Comparison of ENCODE assay signal across 32 cellular contexts in the genomic region with DNA sequence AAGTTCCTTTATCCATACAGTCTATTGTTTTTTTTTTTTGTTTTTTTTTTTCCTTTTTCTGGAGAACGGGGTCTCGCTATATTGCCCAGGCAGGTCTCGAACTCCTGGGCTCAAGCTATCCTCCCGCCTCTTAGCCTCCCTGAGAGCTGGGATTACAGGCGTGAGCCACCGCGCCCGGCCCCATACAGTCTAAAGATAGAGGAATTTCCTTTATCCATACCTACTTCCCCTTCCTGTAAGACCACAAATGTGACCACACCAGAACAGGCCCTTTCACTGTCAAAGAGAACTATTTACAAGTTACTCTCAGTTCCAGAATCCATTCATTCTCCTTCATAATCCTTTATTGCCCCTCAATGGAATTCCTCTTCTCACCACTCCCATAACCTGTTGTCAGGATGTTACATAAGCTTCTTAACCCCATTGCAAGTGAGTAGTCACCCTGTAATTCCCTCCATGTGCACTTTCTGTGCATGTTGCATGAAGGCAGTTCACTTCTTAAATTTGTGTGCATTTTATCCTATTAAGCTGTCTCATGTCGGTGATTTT. TPM values are rescaled to one million over a fixed set of nuclear protein-coding genes. Genes with fewer than 3 reads are reported as not detected.
A peak's percentile ranks its signal among the peaks of the same experiment; 100 is the strongest.
DNase-seq lines count a peak whose midpoint lies in the region; ATAC-seq, FAIRE-seq and TF ChIP-seq lines count a peak whose summit lies in the region.
"Had no signal": no experiment of that assay in that cellular context is flagged by ENCODE, and none has a peak within 500 bp of the region (broad histone marks: within the 10 kb centered on the region; RNA-seq: fewer than 3 reads in every experiment).

No MANE protein-coding gene starts in this region.

- BruUV-seq in mammary epithelial cell (replicated peaks; lab: Mats Ljungman, UMichigan) (no TSS peak), PC-9 (replicated peaks; lab: Mats Ljungman, UMichigan) (no TSS peak)

- H4K20me1 ChIP-seq in mammary epithelial cell (ENCODE audit: insufficient read depth, low read length) (no peaks in the 10 kb centered on the region), keratinocyte (ENCODE audit: control insufficient read depth, extremely low read depth, insufficient read depth, low read length) (no peaks in the 10 kb centered on the region), PC-9 (ENCODE audit: insufficient read depth) (no peaks in the 10 kb centered on the region; the same call in 1 of the 2 replicates)

- TF ChIP-seq POLR2A in breast epithelium (IDR thresholded peaks at IDR 0.05), result no peak
- no peak for TF ChIP-seq POLR2A in lower leg skin (IDR thresholded peaks at IDR 0.05)

- peaks cover 8% of the 10 kb centered on the region for H3K4me1 ChIP-seq in mammary epithelial cell (ENCODE audit: insufficient read depth, low read length)
- no peaks in the 10 kb centered on the region for H3K4me1 ChIP-seq in breast epithelium
- H3K4me1 ChIP-seq in keratinocyte (ENCODE audit: control insufficient read depth, extremely low read depth, insufficient read depth, low read length), result peaks cover 31% of the 10 kb centered on the region
- H3K4me1 ChIP-seq in PC-9 (replicated peaks; ENCODE audit: insufficient read depth), result no peaks in the 10 kb centered on the region
- H3K4me1 ChIP-seq: left ventricle myocardium inferior, Peyer's patch, SJCRH30 had no signal

- POLR2A ChIA-PET in PC-9 (lab: Charles Lee; ENCODE audit: unreplicated experiment), result no interaction called here

- no peaks in the 10 kb centered on the region for H3K36me3 Mint-ChIP-seq in activated naive CD4-positive, alpha-beta T cell treated with anti-CD3 and anti-CD28 coated beads, Interleukin-2, amount 10 ng/mL, durations not matched to agents 7 days and 5 days
- H3K36me3 Mint-ChIP-seq: natural killer cell had no signal

- dilution Hi-C loops in mammary epithelial cell (cut with HindIII; ENCODE audit: low sequenced_read_pairs), result no loop called here
- dilution Hi-C loops in keratinocyte (cut with MboI; ENCODE audit: extremely low pct_ligation_motif_present, low sequenced_read_pairs), result no loop called here

- H3K9ac ChIP-seq in mammary epithelial cell (ENCODE audit: insufficient read depth, low read length) (no peak overlapping the region), keratinocyte (ENCODE audit: control insufficient read depth, extremely low read depth, insufficient read depth, low read length) (no peak overlapping the region)

- no peak for TF ChIP-seq CTCF in mammary epithelial cell (conservative IDR thresholded peaks at IDR 0.05 in 1 of 2, IDR thresholded peaks at IDR 0.05 in 1 of 2; ENCODE audit: extremely low read depth in 1 of 2, insufficient read depth in 1 of 2, low read depth in 1 of 2, low read length in 2 of 2)
- no peak for TF ChIP-seq CTCF in breast epithelium (IDR thresholded peaks at IDR 0.05)
- no peak for TF ChIP-seq CTCF in keratinocyte (optimal IDR thresholded peaks at IDR 0.05 in 1 of 3, IDR thresholded peaks at IDR 0.05 in 1 of 3, conservative IDR thresholded peaks at IDR 0.05 in 1 of 3; ENCODE audit: extremely low read depth in 1 of 3, insufficient read depth in 2 of 3, low read length in 3 of 3)
- TF ChIP-seq CTCF in lower leg skin (IDR thresholded peaks at IDR 0.05), result no peak
- no peak for TF ChIP-seq CTCF in PC-9 (conservative IDR thresholded peaks at IDR 0.05)

- no peaks in the 10 kb centered on the region for H3K79me2 ChIP-seq in mammary epithelial cell (ENCODE audit: insufficient read depth, low read length)
- H3K79me2 ChIP-seq in keratinocyte (ENCODE audit: control insufficient read depth, insufficient read depth, low read length), result no peaks in the 10 kb centered on the region
- H3K79me2 ChIP-seq in PC-9 (ENCODE audit: low read depth), result no peaks in the 10 kb centered on the region

- H2AFZ ChIP-seq in mammary epithelial cell (ENCODE audit: low read depth, low read length) (no peak overlapping the region), keratinocyte (ENCODE audit: control insufficient read depth, low read length) (no peak overlapping the region), PC-9 (no peak overlapping the region)

- no peak overlapping the region for H3K27ac Mint-ChIP-seq in activated naive CD4-positive, alpha-beta T cell treated with anti-CD3 and anti-CD28 coated beads, Interleukin-2, amount 10 ng/mL, durations not matched to agents 7 days and 5 days
- H3K27ac Mint-ChIP-seq: activated CD4-positive, alpha-beta T cell treated with anti-CD3 and anti-CD28 coated beads for 36 hours; CD4-positive, alpha-beta T cell; natural killer cell; T-helper 1 cell treated with Interleukin-12 subunit alpha and Interleukin-12 subunit beta and Interleukin-4 antibody, amounts not matched to agents 30 μg/mL and 1 μg/mL, for 36 hours had no signal

- ATAC-seq in HG02571 (IDR thresholded peaks at IDR 0.05; ENCODE audit: unreplicated experiment), result no peak
- ATAC-seq: activated CD4-positive, alpha-beta T cell treated with anti-CD3 and anti-CD28 coated beads for 36 hours; gastroesophageal sphincter; HCT116; natural killer cell had no signal

- no peaks in the 10 kb centered on the region for H3K9me3 Mint-ChIP-seq in activated naive CD4-positive, alpha-beta T cell treated with anti-CD3 and anti-CD28 coated beads, Interleukin-2, amount 10 ng/mL, durations not matched to agents 7 days and 5 days
- H3K9me3 Mint-ChIP-seq: CD4-positive, alpha-beta T cell; natural killer cell; T-helper 1 cell treated with Interleukin-12 subunit alpha and Interleukin-12 subunit beta and Interleukin-4 antibody, amounts not matched to agents 30 μg/mL and 1 μg/mL, for 36 hours had no signal

- WGBS in mammary epithelial cell (ENCODE audit: low coverage, missing lambda C conversion rate), result 86% methylated on average over 9 of the region's 9 CpGs
- WGBS in lower leg skin, 2 donors, result 75 to 82% methylated on average over 9 of the region's 9 CpGs

- FAIRE-seq in keratinocyte (lab: Jason Lieb, UNC), result no peak
- FAIRE-seq: endothelial cell of umbilical vein had no signal

- in situ Hi-C loops in mammary epithelial cell (cut with MboI; ENCODE audit: low sequenced_read_pairs in 2 of 2), result no loop called here

- H3K27ac ChIP-seq in mammary epithelial cell (ENCODE audit: insufficient read depth, low read depth, low read length), result no peak overlapping the region
- no peak overlapping the region for H3K27ac ChIP-seq in breast epithelium
- H3K27ac ChIP-seq in keratinocyte (ENCODE audit: control insufficient read depth, insufficient read depth, low read length), result no peak overlapping the region
- no peak overlapping the region for H3K27ac ChIP-seq in PC-9
- H3K27ac ChIP-seq: gastroesophageal sphincter, left ventricle myocardium inferior, Peyer's patch, SJCRH30 had no signal

- H3K27me3 Mint-ChIP-seq in activated naive CD4-positive, alpha-beta T cell treated with anti-CD3 and anti-CD28 coated beads, Interleukin-2, amount 10 ng/mL, durations not matched to agents 7 days and 5 days, result peaks cover 9% of the 10 kb centered on the region
- H3K27me3 Mint-ChIP-seq: activated CD4-positive, alpha-beta T cell treated with anti-CD3 and anti-CD28 coated beads for 36 hours had no signal

- no peaks in the 10 kb centered on the region for H3F3A ChIP-seq in PC-9 (ENCODE audit: insufficient read depth, low read depth)

- H3K36me3 ChIP-seq in mammary epithelial cell (ENCODE audit: insufficient read depth, low read length), result no peaks in the 10 kb centered on the region
- H3K36me3 ChIP-seq in breast epithelium, result no peaks in the 10 kb centered on the region
- H3K36me3 ChIP-seq in keratinocyte (ENCODE audit: control insufficient read depth in 2 of 2, extremely low read depth in 1 of 2, insufficient read depth in 2 of 2, low read length in 2 of 2), result no peaks in the 10 kb centered on the region
- no peaks in the 10 kb centered on the region for H3K36me3 ChIP-seq in PC-9 (ENCODE audit: low read depth)
- H3K36me3 ChIP-seq: gastroesophageal sphincter, left ventricle myocardium inferior, Peyer's patch, SJCRH30 had no signal

- H3K4me3 ChIP-seq in mammary epithelial cell (replicated peaks in 1 of 3; ENCODE audit: insufficient read depth in 1 of 3, low read depth in 2 of 3, low read length in 3 of 3), result no peak overlapping the region
- H3K4me3 ChIP-seq in breast epithelium, result no peak overlapping the region
- no peak overlapping the region for H3K4me3 ChIP-seq in keratinocyte (ENCODE audit: control insufficient read depth in 2 of 3, extremely low read depth in 1 of 3, insufficient read depth in 2 of 3, low read depth in 1 of 3, low read length in 3 of 3)
- H3K4me3 ChIP-seq in lower leg skin (ENCODE audit: low read depth, poor library complexity, severe bottlenecking), result no peak overlapping the region
- H3K4me3 ChIP-seq in PC-9, result no peak overlapping the region
- H3K4me3 ChIP-seq: gastroesophageal sphincter, left ventricle myocardium inferior, Peyer's patch, SJCRH30 had no signal

- H3K9me2 ChIP-seq in PC-9 (ENCODE audit: insufficient read depth), result no peaks in the 10 kb centered on the region

- intact Hi-C loops in mammary epithelial cell (cut with micrococcal nuclease), result no loop called here
- intact Hi-C loops in breast epithelium (cut with DNase I; ENCODE audit: low total_unique reads), result no loop called here
- intact Hi-C loops in lower leg skin (cut with DNase I; ENCODE audit: low total_unique reads), result no loop called here
- intact Hi-C loops in PC-9 (cut with micrococcal nuclease; ENCODE audit: unreplicated experiment), result no loop called here

- H3K4me2 ChIP-seq in mammary epithelial cell (ENCODE audit: insufficient read depth, low read depth, low read length), result no peak overlapping the region
- no peak overlapping the region for H3K4me2 ChIP-seq in keratinocyte (ENCODE audit: control insufficient read depth, extremely low read depth, insufficient read depth, low read depth, low read length)
- H3K4me2 ChIP-seq in PC-9, result no peak overlapping the region

- CTCF ChIA-PET in mammary epithelial cell (lab: Charles Lee; ENCODE audit: low non-redundant PET) (no interaction called here), PC-9 (lab: Charles Lee) (no interaction called here)
- CTCF ChIA-PET in activated naive CD4-positive, alpha-beta T cell treated with anti-CD3 and anti-CD28 coated beads, Interleukin-2, amount 10 ng/mL, durations not matched to agents 7 days and 5 days (lab: Charles Lee), result no interaction called here

- DNase-seq in mammary epithelial cell (peak; percentile 51), breast epithelium (ENCODE audit: low spot score in 2 of 2) (no peak), RPMI7951 (ENCODE audit: low read depth) (peak; percentile 18), keratinocyte (ENCODE audit: low read depth, low spot score) (peak; percentile 42), lower leg skin (ENCODE audit: low spot score in 2 of 2) (no peak), PC-9 (no peak)
- DNase-seq in activated naive CD4-positive, alpha-beta T cell treated with anti-CD3 and anti-CD28 coated beads, Interleukin-2, amount 10 ng/mL, durations not matched to agents 7 days and 5 days, result no peak
- DNase-seq: 8988T; activated CD4-positive, alpha-beta T cell treated with anti-CD3 and anti-CD28 coated beads for 36 hours; activated CD8-positive, alpha-beta memory T cell treated with anti-CD3 and anti-CD28 coated beads for 24 hours; activated effector memory CD4-positive, alpha-beta T cell treated with anti-CD3 and anti-CD28 coated beads, Interleukin-2, amount 50 U/mL, for 16 hours; CD4-positive, alpha-beta T cell; hypothalamus; left ventricle myocardium inferior; midbrain; natural killer cell; NCI-H1048; NCI-H1694 treated with DMSO at 0.1 percent for 48 hours; occipital lobe; Peyer's patch; SJCRH30; stimulated activated CD4-positive, alpha-beta T cell treated with anti-CD3 and anti-CD28 coated beads, Interleukin-2, amount 100 ng/mL, for 48 hours had no signal

- H3K4me1 Mint-ChIP-seq in activated naive CD4-positive, alpha-beta T cell treated with anti-CD3 and anti-CD28 coated beads, Interleukin-2, amount 10 ng/mL, durations not matched to agents 7 days and 5 days, result no peaks in the 10 kb centered on the region
- H3K4me1 Mint-ChIP-seq: activated CD4-positive, alpha-beta T cell treated with anti-CD3 and anti-CD28 coated beads for 36 hours; natural killer cell had no signal

- H3K27me3 ChIP-seq in mammary epithelial cell (ENCODE audit: insufficient read depth, low read length) (peaks cover 2% of the 10 kb centered on the region), breast epithelium (no peaks in the 10 kb centered on the region), keratinocyte (ENCODE audit: control insufficient read depth, extremely low read depth, insufficient read depth, low read length) (no peaks in the 10 kb centered on the region), PC-9 (ENCODE audit: insufficient read depth, low read depth) (0 out of 2 replicates have a peak, but pooled peaks cover 5% of the 10 kb centered on the region)
- H3K27me3 ChIP-seq: gastroesophageal sphincter, Peyer's patch had no signal

- no peaks in the 10 kb centered on the region for H3K9me3 ChIP-seq in mammary epithelial cell (replicated peaks; ENCODE audit: insufficient read depth, low read length)
- H3K9me3 ChIP-seq in breast epithelium, result no peaks in the 10 kb centered on the region
- H3K9me3 ChIP-seq in keratinocyte (ENCODE audit: control insufficient read depth, low read depth, low read length), result no peaks in the 10 kb centered on the region
- no peaks in the 10 kb centered on the region for H3K9me3 ChIP-seq in PC-9 (ENCODE audit: insufficient read depth, low read depth)
- H3K9me3 ChIP-seq: gastroesophageal sphincter, left ventricle myocardium inferior, Peyer's patch, SJCRH30 had no signal

- H3K4me3 Mint-ChIP-seq in activated naive CD4-positive, alpha-beta T cell treated with anti-CD3 and anti-CD28 coated beads, Interleukin-2, amount 10 ng/mL, durations not matched to agents 7 days and 5 days, result no peak overlapping the region
- H3K4me3 Mint-ChIP-seq: activated CD4-positive, alpha-beta T cell treated with anti-CD3 and anti-CD28 coated beads for 36 hours; CD4-positive, alpha-beta T cell; natural killer cell; T-helper 1 cell treated with Interleukin-12 subunit alpha and Interleukin-12 subunit beta and Interleukin-4 antibody, amounts not matched to agents 30 μg/mL and 1 μg/mL, for 36 hours had no signal

- H3K9me1 ChIP-seq in keratinocyte (ENCODE audit: control insufficient read depth, extremely low read depth, insufficient read depth, low read length), result no peaks in the 10 kb centered on the region

RNA-seq across cellular contexts. Expression of a gene that starts 26.3 kb away (rescaled TPM):
- total RNA-seq in mammary epithelial cell (not detected), breast epithelium (under 1 TPM in 2 of 3 donors, not detected in 1; 0.16 to 0.73 TPM), lower leg skin (1 to 10 TPM; 1.1 to 3.5 (median 1.9) TPM), PC-9 (2021) (not detected in 2 replicates)
- polyA plus RNA-seq in mammary epithelial cell (not detected), keratinocyte (0.08 TPM in 1 of 3 replicates, not detected in the others)
- polyA minus RNA-seq in mammary epithelial cell (not detected), keratinocyte (not detected in 3 replicates)
- not detected in 2 replicates for total RNA-seq in RPMI7951 (2014; rRNA removed; shearing (Covaris generic))
- polyA plus RNA-seq in keratinocyte (2011; ENCODE audit: low read depth), result 0.12 TPM
- polyA plus RNA-seq in keratinocyte (2011; cell fraction: cytosol; rRNA removed), result not detected in 2 replicates
- polyA plus RNA-seq in keratinocyte (2011; cell fraction: nucleus; rRNA removed), result 0.07 and 0.08 TPM in 2 replicates
- 0.27 TPM in 1 of 2 replicates, not detected in the other for polyA plus RNA-seq in keratinocyte (2012; ENCODE audit: low replicate concordance)
- polyA minus RNA-seq in keratinocyte (2011; cell fraction: cytosol; rRNA and poly(A)+ RNA removed), result not detected
- polyA minus RNA-seq in keratinocyte (2011; cell fraction: nucleus; rRNA and poly(A)+ RNA removed), result not detected in 2 replicates
- total RNA-seq: activated CD4-positive, alpha-beta T cell treated with anti-CD3 and anti-CD28 coated beads for 36 hours; CD4-positive, alpha-beta T cell; cerebellum; Daoy; endothelial cell of umbilical vein; fibroblast of lung; natural killer cell; NCI-H460; occipital lobe; SJCRH30; temporal lobe had no signal
- polyA plus RNA-seq: endothelial cell of umbilical vein, fibroblast of lung had no signal

Comparison
In these comparisons a context has a peak if more than half of its experiments do, and no peak if none do; other contexts are left out.
1. DNase-seq: peak in mammary epithelial cell (single experiment), RPMI7951 (single experiment) and keratinocyte (single experiment); none in breast epithelium (0 of 2), activated naive CD4-positive, alpha-beta T cell treated with anti-CD3 and anti-CD28 coated beads, Interleukin-2, amount 10 ng/mL, durations not matched to agents 7 days and 5 days (single experiment), lower leg skin (0 of 2) and PC-9 (0 of 2).